ENCODE assay signal across 11 cellular contexts in genomic region chr1:160517519-160517918, GRCh38. TPM values are rescaled to one million over a fixed set of nuclear protein-coding genes. Genes with fewer than 3 reads are reported as not detected.
DNase-seq lines count a peak whose midpoint lies in the region; ATAC-seq and TF ChIP-seq lines count a peak whose summit lies in the region.
"Not testable (repeated sequence)": the region's sequence is repeated elsewhere in the genome, so short reads cannot be mapped to it uniquely, and the experiment has no call there.
"Had no signal": no experiment of that assay in that cellular context is flagged by ENCODE, and none has a peak within 500 bp of the region (broad histone marks: within the 10 kb centered on the region; RNA-seq: fewer than 3 reads in every experiment).

No MANE protein-coding gene starts in this region.

- peaks cover 2 to 17% (median 5%) of the 10 kb centered on the region in 7 donors for H3K9me3 Mint-ChIP-seq in CD4-positive, CD25-positive, alpha-beta regulatory T cell
- peaks cover 0 to 25% (median 18%) of the 10 kb centered on the region in 3 donors for H3K9me3 Mint-ChIP-seq in T-cell
- peaks cover 22% of the 10 kb centered on the region for H3K9me3 Mint-ChIP-seq in activated CD4-positive, alpha-beta memory T cell treated with anti-CD3 and anti-CD28 coated beads for 36 hours
- peaks cover 31% of the 10 kb centered on the region for H3K9me3 Mint-ChIP-seq in activated T-helper 1 cell treated with anti-CD3 and anti-CD28 coated beads, Interleukin-12 subunit alpha, Interleukin-12 subunit beta, Interleukin-2, Interleukin-4 antibody, amounts not matched to agents 30 ng/mL and 10 ng/mL and 1 ng/mL, durations not matched to agents 14 hours and 24 hours and 36 hours
- H3K9me3 Mint-ChIP-seq in activated naive CD8-positive, alpha-beta T cell treated with anti-CD3 and anti-CD28 coated beads for 36 hours: peaks cover 40% of the 10 kb centered on the region
- not testable (repeated sequence) for H3K9me3 Mint-ChIP-seq in effector memory CD8-positive, alpha-beta T cell; natural killer cell

- peaks cover 88% of the 10 kb centered on the region for H3K79me2 ChIP-seq in DOHH2 (ENCODE audit: control insufficient read depth, low read length)

- H3K36me3 Mint-ChIP-seq in CD4-positive, CD25-positive, alpha-beta regulatory T cell: peaks cover 35% of the 10 kb centered on the region
- H3K36me3 Mint-ChIP-seq in T-cell: peaks cover 46% of the 10 kb centered on the region
- peaks cover 51% of the 10 kb centered on the region for H3K36me3 Mint-ChIP-seq in activated CD4-positive, alpha-beta memory T cell treated with anti-CD3 and anti-CD28 coated beads for 36 hours
- H3K36me3 Mint-ChIP-seq in activated T-helper 1 cell treated with anti-CD3 and anti-CD28 coated beads, Interleukin-12 subunit alpha, Interleukin-12 subunit beta, Interleukin-2, Interleukin-4 antibody, amounts not matched to agents 30 ng/mL and 10 ng/mL and 1 ng/mL, durations not matched to agents 14 hours and 24 hours and 36 hours (ENCODE audit: low read depth): peaks cover 51% of the 10 kb centered on the region
- H3K36me3 Mint-ChIP-seq in activated naive CD8-positive, alpha-beta T cell treated with anti-CD3 and anti-CD28 coated beads for 36 hours: peaks cover 81% of the 10 kb centered on the region
- H3K36me3 Mint-ChIP-seq in effector memory CD8-positive, alpha-beta T cell (ENCODE audit: insufficient read depth): peaks cover 15% of the 10 kb centered on the region
- H3K36me3 Mint-ChIP-seq in natural killer cell: not testable (repeated sequence)

- not testable (repeated sequence) for H4K20me1 ChIP-seq in DOHH2 (ENCODE audit: control insufficient read depth, insufficient read depth, low read depth, low read length)

- CTCF ChIA-PET in T-cell (lab: Charles Lee); activated CD4-positive, alpha-beta memory T cell treated with anti-CD3 and anti-CD28 coated beads for 36 hours (lab: Charles Lee): not testable (repeated sequence)

- peak overlapping the region; percentile 16 to 84 (median 56) for H3K4me3 Mint-ChIP-seq in CD4-positive, CD25-positive, alpha-beta regulatory T cell
- H3K4me3 Mint-ChIP-seq in T-cell (peak overlapping the region in 2 of 3 donors; percentile 4 to 84), natural killer cell (peak overlapping the region; percentile 70)
- H3K4me3 Mint-ChIP-seq in activated CD4-positive, alpha-beta memory T cell treated with anti-CD3 and anti-CD28 coated beads for 36 hours; activated T-helper 1 cell treated with anti-CD3 and anti-CD28 coated beads, Interleukin-12 subunit alpha, Interleukin-12 subunit beta, Interleukin-2, Interleukin-4 antibody, amounts not matched to agents 30 ng/mL and 10 ng/mL and 1 ng/mL, durations not matched to agents 14 hours and 24 hours and 36 hours: not testable (repeated sequence)
- H3K4me3 Mint-ChIP-seq in activated naive CD8-positive, alpha-beta T cell treated with anti-CD3 and anti-CD28 coated beads for 36 hours: peak overlapping the region; percentile 19
- H3K4me3 Mint-ChIP-seq in effector memory CD8-positive, alpha-beta T cell: peak overlapping the region; percentile 58 to 91

- intact Hi-C loops in activated CD4-positive, alpha-beta memory T cell treated with anti-CD3 and anti-CD28 coated beads for 36 hours (cut with micrococcal nuclease); activated T-helper 1 cell treated with anti-CD3 and anti-CD28 coated beads, Interleukin-12 subunit alpha, Interleukin-12 subunit beta, Interleukin-2, Interleukin-4 antibody, amounts not matched to agents 30 ng/mL and 10 ng/mL and 1 ng/mL, durations not matched to agents 14 hours and 24 hours and 36 hours (cut with micrococcal nuclease): not testable (repeated sequence)
- intact Hi-C loops in natural killer cell (cut with micrococcal nuclease): loop anchor here (10.0 kb wide), 1 partner anchor 47 kb away; no protein-coding TSS in a partner anchor

- not testable (repeated sequence) for TF ChIP-seq CTCF in DOHH2 (IDR thresholded peaks at IDR 0.05; ENCODE audit: low read depth, low read length, poor library complexity, severe bottlenecking); natural killer cell (IDR thresholded peaks at IDR 0.05)

- not testable (repeated sequence) for H3K27ac ChIP-seq in CD4-positive, CD25-positive, alpha-beta regulatory T cell (ENCODE audit: insufficient read depth, low read length, poor library complexity, severe bottlenecking); DOHH2 (ENCODE audit: low read depth, low read length)

- H3K36me3 ChIP-seq in CD4-positive, CD25-positive, alpha-beta regulatory T cell (ENCODE audit: control insufficient read depth, insufficient read depth, low read length): peaks cover 16% of the 10 kb centered on the region
- H3K36me3 ChIP-seq in DOHH2 (ENCODE audit: control insufficient read depth, low read length): peaks cover 58% of the 10 kb centered on the region

- H3K27me3 ChIP-seq in CD4-positive, CD25-positive, alpha-beta regulatory T cell (ENCODE audit: control insufficient read depth, insufficient read depth, low read length); DOHH2 (ENCODE audit: control insufficient read depth, low read length): not testable (repeated sequence)

- H3K4me3 ChIP-seq in CD4-positive, CD25-positive, alpha-beta regulatory T cell (ENCODE audit: low read depth, low read length): peak overlapping the region; percentile 98
- not testable (repeated sequence) for H3K4me3 ChIP-seq in DOHH2 (ENCODE audit: low read length)

- peak overlapping the region in 2 of 3 donors; percentile 79 to 98 for H3K27ac Mint-ChIP-seq in CD4-positive, CD25-positive, alpha-beta regulatory T cell
- H3K27ac Mint-ChIP-seq in T-cell (peak overlapping the region; percentile 80 to 83), natural killer cell (peak overlapping the region; percentile 93 to 96)
- peak overlapping the region; percentile 57 for H3K27ac Mint-ChIP-seq in activated CD4-positive, alpha-beta memory T cell treated with anti-CD3 and anti-CD28 coated beads for 36 hours
- peak overlapping the region; percentile 2 for H3K27ac Mint-ChIP-seq in activated T-helper 1 cell treated with anti-CD3 and anti-CD28 coated beads, Interleukin-12 subunit alpha, Interleukin-12 subunit beta, Interleukin-2, Interleukin-4 antibody, amounts not matched to agents 30 ng/mL and 10 ng/mL and 1 ng/mL, durations not matched to agents 14 hours and 24 hours and 36 hours
- peak overlapping the region; percentile 85 for H3K27ac Mint-ChIP-seq in activated naive CD8-positive, alpha-beta T cell treated with anti-CD3 and anti-CD28 coated beads for 36 hours
- H3K27ac Mint-ChIP-seq in effector memory CD8-positive, alpha-beta T cell: not testable (repeated sequence)

- POLR2A ChIA-PET in T-cell (lab: Charles Lee); activated CD4-positive, alpha-beta memory T cell treated with anti-CD3 and anti-CD28 coated beads for 36 hours (lab: Charles Lee): not testable (repeated sequence)

- peak overlapping the region; percentile 48; the same call in 1 of the 2 replicates for H3K4me2 ChIP-seq in DOHH2 (ENCODE audit: low read length)

- DNase-seq in CD4-positive, CD25-positive, alpha-beta regulatory T cell; T-cell; activated CD4-positive, alpha-beta memory T cell treated with anti-CD3 and anti-CD28 coated beads for 36 hours; activated T-helper 1 cell treated with anti-CD3 and anti-CD28 coated beads, Interleukin-12 subunit alpha, Interleukin-12 subunit beta, Interleukin-2, Interleukin-4 antibody, amounts not matched to agents 30 ng/mL and 10 ng/mL and 1 ng/mL, durations not matched to agents 14 hours and 24 hours and 36 hours (ENCODE audit: low spot score); activated naive CD8-positive, alpha-beta T cell treated with anti-CD3 and anti-CD28 coated beads for 36 hours; effector memory CD8-positive, alpha-beta T cell; natural killer cell: not testable (repeated sequence)

- H3F3A ChIP-seq in DOHH2 (ENCODE audit: control insufficient read depth, insufficient read depth): peaks cover 39% of the 10 kb centered on the region

- peaks cover 55% of the 10 kb centered on the region for H3K4me1 ChIP-seq in CD4-positive, CD25-positive, alpha-beta regulatory T cell (ENCODE audit: control insufficient read depth, insufficient read depth, low read length, poor library complexity, severe bottlenecking)
- H3K4me1 ChIP-seq in DOHH2 (ENCODE audit: control insufficient read depth, low read length): peaks cover 84% of the 10 kb centered on the region

- not testable (repeated sequence) for ATAC-seq in CD4-positive, CD25-positive, alpha-beta regulatory T cell (ENCODE audit: low read depth in 2 of 2); T-cell (replicated peaks in 1 of 4); effector memory CD8-positive, alpha-beta T cell (replicated peaks); natural killer cell

- peaks cover 65 to 99% (median 89%) of the 10 kb centered on the region in 4 donors for H3K4me1 Mint-ChIP-seq in CD4-positive, CD25-positive, alpha-beta regulatory T cell
- H3K4me1 Mint-ChIP-seq in T-cell: peaks cover 98 to 99% (median 98%) of the 10 kb centered on the region in 3 donors
- H3K4me1 Mint-ChIP-seq in activated CD4-positive, alpha-beta memory T cell treated with anti-CD3 and anti-CD28 coated beads for 36 hours (ENCODE audit: low read depth): peaks cover 90% of the 10 kb centered on the region
- H3K4me1 Mint-ChIP-seq in activated T-helper 1 cell treated with anti-CD3 and anti-CD28 coated beads, Interleukin-12 subunit alpha, Interleukin-12 subunit beta, Interleukin-2, Interleukin-4 antibody, amounts not matched to agents 30 ng/mL and 10 ng/mL and 1 ng/mL, durations not matched to agents 14 hours and 24 hours and 36 hours (ENCODE audit: low read depth): peaks cover 91% of the 10 kb centered on the region
- peaks cover 87% of the 10 kb centered on the region for H3K4me1 Mint-ChIP-seq in activated naive CD8-positive, alpha-beta T cell treated with anti-CD3 and anti-CD28 coated beads for 36 hours
- peaks cover 70 to 93% of the 10 kb centered on the region in 2 donors for H3K4me1 Mint-ChIP-seq in effector memory CD8-positive, alpha-beta T cell (ENCODE audit: low read depth in 2 of 2)
- H3K4me1 Mint-ChIP-seq in natural killer cell: peaks cover 97 to 100% of the 10 kb centered on the region in 2 donors

- H3K9me3 ChIP-seq in CD4-positive, CD25-positive, alpha-beta regulatory T cell (ENCODE audit: control insufficient read depth in 2 of 2, low read length in 2 of 2); DOHH2 (ENCODE audit: control insufficient read depth, insufficient read depth, low read length): not testable (repeated sequence)

- H3K27me3 Mint-ChIP-seq in CD4-positive, CD25-positive, alpha-beta regulatory T cell; T-cell; activated CD4-positive, alpha-beta memory T cell treated with anti-CD3 and anti-CD28 coated beads for 36 hours; activated T-helper 1 cell treated with anti-CD3 and anti-CD28 coated beads, Interleukin-12 subunit alpha, Interleukin-12 subunit beta, Interleukin-2, Interleukin-4 antibody, amounts not matched to agents 30 ng/mL and 10 ng/mL and 1 ng/mL, durations not matched to agents 14 hours and 24 hours and 36 hours (ENCODE audit: insufficient read depth); activated naive CD8-positive, alpha-beta T cell treated with anti-CD3 and anti-CD28 coated beads for 36 hours; effector memory CD8-positive, alpha-beta T cell; natural killer cell (ENCODE audit: low read depth in 2 of 2): not testable (repeated sequence)

- H3K9me2 ChIP-seq in DOHH2 (replicated peaks; ENCODE audit: control insufficient read depth, low read length): not testable (repeated sequence)

RNA-seq across cellular contexts. Expression of gene SLAMF6, which starts 5.5 kb away (rescaled TPM):
- total RNA-seq in CD4-positive, CD25-positive, alpha-beta regulatory T cell: 60.0 TPM
- 100 to 1,000 TPM; 122 to 163 (median 141) TPM for polyA plus RNA-seq in CD4-positive, CD25-positive, alpha-beta regulatory T cell
- total RNA-seq in T-cell (10 to 100 TPM; 39.9 to 53.0 (median 47.3) TPM), natural killer cell (10 to 100 TPM; 66.7 to 88.2 (median 68.1) TPM)
- 10 to 100 TPM; 38.3 to 40.9 TPM for total RNA-seq in activated CD4-positive, alpha-beta memory T cell treated with anti-CD3 and anti-CD28 coated beads for 36 hours
- 46.8 and 50.1 TPM in 2 replicates for total RNA-seq in activated T-helper 1 cell treated with anti-CD3 and anti-CD28 coated beads, Interleukin-12 subunit alpha, Interleukin-12 subunit beta, Interleukin-2, Interleukin-4 antibody, amounts not matched to agents 30 ng/mL and 10 ng/mL and 1 ng/mL, durations not matched to agents 14 hours and 24 hours and 36 hours
- 10 to 100 TPM; 46.8 to 48.1 TPM for total RNA-seq in activated naive CD8-positive, alpha-beta T cell treated with anti-CD3 and anti-CD28 coated beads for 36 hours
- total RNA-seq: Daoy, GM23338, H7 had no signal
- polyA plus RNA-seq: GM23338 had no signal
